Comparison of ENCODE assay signal across 11 cellular contexts in the genomic region with DNA sequence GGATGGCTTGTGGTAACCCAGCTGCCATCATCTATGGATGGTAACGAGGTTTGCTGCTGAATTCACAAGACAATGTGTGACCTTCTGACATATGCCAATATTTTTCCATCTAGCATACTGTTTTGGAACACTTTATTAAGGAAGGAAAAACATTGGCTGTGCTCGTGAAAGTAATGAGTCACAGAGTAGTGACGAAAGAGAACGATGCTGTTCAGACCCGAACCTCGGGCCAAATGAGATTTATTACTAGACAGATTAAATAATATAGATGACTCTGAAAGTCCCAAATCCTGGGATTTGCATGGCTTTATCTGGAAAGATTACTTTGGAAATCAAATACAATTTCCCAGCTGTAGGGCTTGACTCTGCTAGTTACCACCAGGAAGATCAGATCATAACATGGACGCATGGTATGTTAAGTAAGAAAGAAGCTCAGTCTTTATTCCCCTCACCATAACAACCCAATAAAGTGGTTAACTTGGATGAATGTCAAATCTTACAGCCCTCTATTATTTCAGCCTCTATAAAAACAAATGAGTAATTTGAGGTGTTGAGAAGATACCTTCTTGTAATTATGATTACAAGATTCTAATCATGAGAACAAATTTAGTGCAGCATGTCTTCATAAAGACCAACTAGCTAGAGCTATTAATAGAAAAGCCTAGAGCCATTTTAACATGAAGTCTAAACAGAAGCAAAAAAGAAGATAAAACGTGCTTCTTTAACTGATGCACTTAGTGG. TPM values are rescaled to one million over a fixed set of nuclear protein-coding genes. Genes with fewer than 3 reads are reported as not detected.
DNase-seq lines count a peak whose midpoint lies in the region; ATAC-seq and TF ChIP-seq lines count a peak whose summit lies in the region.
"Had no signal": no experiment of that assay in that cellular context is flagged by ENCODE, and none has a peak within 500 bp of the region (broad histone marks: within the 10 kb centered on the region; RNA-seq: fewer than 3 reads in every experiment).

No MANE protein-coding gene starts in this region.

- intact Hi-C loops in heart left ventricle (cut with DNase I): no loop called here
- intact Hi-C loops in adrenal gland (cut with DNase I): no loop called here
- intact Hi-C loops in left colon (cut with DNase I, micrococcal nuclease): no loop called here

- H3K9me3 ChIP-seq in heart left ventricle: no peaks in the 10 kb centered on the region
- no peaks in the 10 kb centered on the region for H3K9me3 ChIP-seq in right atrium auricular region
- no peaks in the 10 kb centered on the region for H3K9me3 ChIP-seq in adrenal gland (replicated peaks in 1 of 3)
- H3K9me3 ChIP-seq in suprapubic skin: no peaks in the 10 kb centered on the region

- H3K36me3 ChIP-seq in heart left ventricle: peaks cover 0 to 33% (median 10%) of the 10 kb centered on the region in 9 donors
- H3K36me3 ChIP-seq in right atrium auricular region: no peaks in the 10 kb centered on the region
- H3K36me3 ChIP-seq in adrenal gland (replicated peaks in 1 of 2): peaks cover 0 to 18% of the 10 kb centered on the region in 2 donors
- peaks cover 8% of the 10 kb centered on the region for H3K36me3 ChIP-seq in suprapubic skin

- peak in 3 of 4 donors; percentile 48 to 66 (median 52) for ATAC-seq in heart left ventricle
- no peak for ATAC-seq in left colon

- TF ChIP-seq POLR2A in heart left ventricle (IDR thresholded peaks at IDR 0.05) (no peak), adrenal gland (IDR thresholded peaks at IDR 0.05) (no peak), suprapubic skin (IDR thresholded peaks at IDR 0.05) (no peak)

- TF ChIP-seq CTCF in heart left ventricle (IDR thresholded peaks at IDR 0.05) (no peak), right atrium auricular region (IDR thresholded peaks at IDR 0.05) (no peak), adrenal gland (IDR thresholded peaks at IDR 0.05) (no peak), fibroblast of villous mesenchyme (IDR thresholded peaks at IDR 0.05; ENCODE audit: insufficient read depth, low read depth, low read length) (no peak), suprapubic skin (IDR thresholded peaks at IDR 0.05) (no peak)

- WGBS in heart left ventricle, 4 donors: 70 to 80% (median 73%) methylated on average over 8 of the region's 8 CpGs
- WGBS in adrenal gland, 4 donors: 35 to 41% (median 37%) methylated on average over 8 of the region's 8 CpGs
- 36% methylated on average over 8 of the region's 8 CpGs for WGBS in suprapubic skin

- TF ChIP-seq EP300 in suprapubic skin (IDR thresholded peaks at IDR 0.05): no peak

- H3K27ac ChIP-seq in heart left ventricle (peak overlapping the region in 1 of 12 donors; percentile 34), right atrium auricular region (peak overlapping the region in 1 of 2 donors; percentile 45), adrenal gland (peak overlapping the region; percentile 12 to 76 (median 57)), suprapubic skin (peak overlapping the region; percentile 31)

- no peak for DNase-seq in heart left ventricle
- no peak for DNase-seq in right atrium auricular region (ENCODE audit: low spot score)
- DNase-seq in adrenal gland: peak in 2 of 7 donors; percentile 55 to 59
- peak; percentile 89 for DNase-seq in fibroblast of villous mesenchyme (ENCODE audit: low read depth)
- no peak for DNase-seq in suprapubic skin (ENCODE audit: low spot score in 2 of 2)
- no peak for DNase-seq in SW480 (ENCODE audit: low spot score)
- no peak for DNase-seq in left colon
- DNase-seq in NCI-H1694 (lab: John Stamatoyannopoulos, UW): no peak
- DNase-seq: activated naive CD8-positive, alpha-beta T cell treated with anti-CD3 and anti-CD28 coated beads, Interleukin-2, amount 10 ng/mL, durations not matched to agents 7 days and 5 days; KBM-7; NCI-H345 had no signal

- no peak overlapping the region for H3K4me3 ChIP-seq in heart left ventricle
- no peak overlapping the region for H3K4me3 ChIP-seq in right atrium auricular region
- H3K4me3 ChIP-seq in adrenal gland: no peak overlapping the region
- no peak overlapping the region for H3K4me3 ChIP-seq in fibroblast of villous mesenchyme (ENCODE audit: low read depth, low read length)
- H3K4me3 ChIP-seq in suprapubic skin: no peak overlapping the region

- H3K4me1 ChIP-seq in heart left ventricle (peaks cover 0 to 18% (median 3%) of the 10 kb centered on the region in 12 donors), right atrium auricular region (peaks cover 0 to 15% of the 10 kb centered on the region in 2 donors), adrenal gland (replicated peaks in 1 of 2) (peaks cover 15 to 68% of the 10 kb centered on the region in 2 donors), suprapubic skin (peaks cover 36% of the 10 kb centered on the region)

- no peaks in the 10 kb centered on the region for H3K27me3 ChIP-seq in heart left ventricle
- no peaks in the 10 kb centered on the region for H3K27me3 ChIP-seq in right atrium auricular region
- no peaks in the 10 kb centered on the region for H3K27me3 ChIP-seq in adrenal gland
- no peaks in the 10 kb centered on the region for H3K27me3 ChIP-seq in suprapubic skin

RNA-seq across cellular contexts. Expression of gene ERN1, which starts 32.6 kb away (rescaled TPM):
- 10 to 100 TPM in 4 of 9 donors, 1 to 10 TPM in 5; 5.1 to 18.7 (median 9.1) TPM for total RNA-seq in heart left ventricle
- polyA plus RNA-seq in heart left ventricle: 1 to 10 TPM; 1.5 to 4.7 TPM
- 10 to 100 TPM in 1 of 2 donors, 1 to 10 TPM in 1; 7.0 to 11.9 TPM for total RNA-seq in right atrium auricular region
- 100 to 1,000 TPM in 5 of 8 donors, 10 to 100 TPM in 3; 47.7 to 205 (median 122) TPM for total RNA-seq in adrenal gland
- polyA plus RNA-seq in adrenal gland: 10 to 100 TPM; 31.9 to 52.4 (median 32.6) TPM
- total RNA-seq in fibroblast of villous mesenchyme: 13.5 and 14.7 TPM in 2 replicates
- total RNA-seq in suprapubic skin: 10 to 100 TPM; 21.2 to 41.1 (median 35.1) TPM
- total RNA-seq in left colon: 10 to 100 TPM; 19.9 to 25.6 TPM
